In genomic region chr6:138805431-138805830, GRCh38 we compare ENCODE assay signal across 24 cellular contexts. TPM values are rescaled to one million over a fixed set of nuclear protein-coding genes. Genes with fewer than 3 reads are reported as not detected.
DNase-seq lines count a peak whose midpoint lies in the region; ATAC-seq and TF ChIP-seq lines count a peak whose summit lies in the region.
"Had no signal": no experiment of that assay in that cellular context is flagged by ENCODE, and none has a peak within 500 bp of the region (broad histone marks: within the 10 kb centered on the region; RNA-seq: fewer than 3 reads in every experiment).

No MANE protein-coding gene starts in this region.

- peaks cover 4% of the 10 kb centered on the region for H3K4me1 Mint-ChIP-seq in chondrocyte (ENCODE audit: low read depth)
- H3K4me1 Mint-ChIP-seq: activated CD4-positive, alpha-beta T cell treated with anti-CD3 and anti-CD28 coated beads, Interleukin-2, amount 10 ng/mL, durations not matched to agents 24 days and 14 days; CD4-positive, alpha-beta memory T cell had no signal

- ATAC-seq in Right ventricle myocardium superior (ENCODE audit: poor library complexity) = peak; percentile 64
- ATAC-seq: body of pancreas had no signal

- H3K36me3 ChIP-seq in right atrium auricular region (no peaks in the 10 kb centered on the region), transverse colon (no peaks in the 10 kb centered on the region)
- H3K36me3 ChIP-seq: upper lobe of left lung had no signal

- no peak overlapping the region for H3K27ac Mint-ChIP-seq in chondrocyte (ENCODE audit: unreplicated experiment)
- H3K27ac Mint-ChIP-seq: activated CD4-positive, alpha-beta T cell treated with anti-CD3 and anti-CD28 coated beads, Interleukin-2, amount 10 ng/mL, durations not matched to agents 24 days and 14 days; CD4-positive, alpha-beta memory T cell; HFFc6 had no signal

- in situ Hi-C loops in transverse colon (cut with MboI; ENCODE audit: low pct_ligation_motif_present in 1 of 4, low pct_unique_long_range_greater_than_20kb in 1 of 4, low sequenced_read_pairs in 3 of 4) = loop anchor here in 3 of 4 donors (25.0 kb wide), 2 partner anchors 307 to 557 kb away; partner anchors contain the start of gene CITED2 (in 2 of the 3)

- no peak for TF ChIP-seq CTCF in right atrium auricular region (IDR thresholded peaks at IDR 0.05)
- TF ChIP-seq CTCF in fibroblast of the aortic adventitia (IDR thresholded peaks at IDR 0.05; ENCODE audit: insufficient read depth, low read length) = no peak
- TF ChIP-seq CTCF in transverse colon (IDR thresholded peaks at IDR 0.05) = no peak
- no peak for TF ChIP-seq CTCF in chondrocyte (IDR thresholded peaks at IDR 0.05)

- H3K36me3 Mint-ChIP-seq in chondrocyte (ENCODE audit: low read depth) = no peaks in the 10 kb centered on the region
- H3K36me3 Mint-ChIP-seq: CD4-positive, alpha-beta memory T cell had no signal

- WGBS in transverse colon (ENCODE audit: low coverage in 1 of 2), 2 donors = 67 to 71% methylated on average over 1 to 2 of the region's 2 CpGs

- H3K4me1 ChIP-seq in right atrium auricular region (no peaks in the 10 kb centered on the region), transverse colon (no peaks in the 10 kb centered on the region)
- H3K4me1 ChIP-seq: body of pancreas, upper lobe of left lung had no signal

- H3K9me3 ChIP-seq in right atrium auricular region (no peaks in the 10 kb centered on the region), transverse colon (no peaks in the 10 kb centered on the region)
- H3K9me3 ChIP-seq: body of pancreas, upper lobe of left lung had no signal

- no peaks in the 10 kb centered on the region for H3K27me3 Mint-ChIP-seq in chondrocyte (ENCODE audit: low read depth)

- H3K27ac ChIP-seq in right atrium auricular region (no peak overlapping the region), transverse colon (no peak overlapping the region)
- H3K27ac ChIP-seq: body of pancreas, epithelial cell of prostate, upper lobe of left lung had no signal

- TF ChIP-seq POLR2A in transverse colon (IDR thresholded peaks at IDR 0.05) = no peak

- intact Hi-C loops in Right ventricle myocardium superior (cut with DNase I) = no loop called here
- intact Hi-C loops in transverse colon (cut with DNase I; ENCODE audit: low total_unique reads) = no loop called here

- no peak for TF ChIP-seq EP300 in transverse colon (IDR thresholded peaks at IDR 0.05; ENCODE audit: low read depth)

- H3K9me3 Mint-ChIP-seq in chondrocyte (ENCODE audit: low read depth) = peaks cover 4% of the 10 kb centered on the region
- H3K9me3 Mint-ChIP-seq: activated CD4-positive, alpha-beta T cell treated with anti-CD3 and anti-CD28 coated beads, Interleukin-2, amount 10 ng/mL, durations not matched to agents 24 days and 14 days; CD4-positive, alpha-beta memory T cell; HFFc6; neural crest cell had no signal

- H3K4me3 Mint-ChIP-seq in chondrocyte (ENCODE audit: unreplicated experiment) = no peak overlapping the region
- H3K4me3 Mint-ChIP-seq: activated CD4-positive, alpha-beta T cell treated with anti-CD3 and anti-CD28 coated beads, Interleukin-2, amount 10 ng/mL, durations not matched to agents 24 days and 14 days; CD4-positive, alpha-beta memory T cell; HFFc6; neural crest cell had no signal

- H3K27me3 ChIP-seq in right atrium auricular region (no peaks in the 10 kb centered on the region), transverse colon (no peaks in the 10 kb centered on the region)
- H3K27me3 ChIP-seq: body of pancreas, upper lobe of left lung had no signal

- H3K4me3 ChIP-seq in right atrium auricular region = no peak overlapping the region
- H3K4me3 ChIP-seq in fibroblast of the aortic adventitia (ENCODE audit: low read depth, low read length) = no peak overlapping the region
- H3K4me3 ChIP-seq in transverse colon = no peak overlapping the region
- H3K4me3 ChIP-seq: body of pancreas, upper lobe of left lung had no signal

- DNase-seq in Right ventricle myocardium superior (no peak), right atrium auricular region (ENCODE audit: low spot score) (no peak), NCI-H69 (lab: John Stamatoyannopoulos, UW) (peak; percentile 79), fibroblast of the aortic adventitia (ENCODE audit: low read depth) (peak; percentile 41), transverse colon (no peak), chondrocyte (ENCODE audit: low spot score) (no peak)
- DNase-seq in activated naive CD4-positive, alpha-beta T cell treated with anti-CD3 and anti-CD28 coated beads, Interleukin-2, amount 50 U/mL, for 16 hours = no peak
- no peak for DNase-seq in stimulated activated CD4-positive, alpha-beta T cell treated with anti-CD3 and anti-CD28 coated beads, Interleukin-2, amount 100 ng/mL, for 48 hours
- DNase-seq: activated CD4-positive, alpha-beta T cell treated with anti-CD3 and anti-CD28 coated beads, Interleukin-2, amount 10 ng/mL, durations not matched to agents 24 days and 14 days; activated CD8-positive, alpha-beta memory T cell treated with anti-CD3 and anti-CD28 coated beads, Interleukin-2, amount 50 U/mL, for 48 hours; activated naive CD4-positive, alpha-beta T cell; body of pancreas; CD4-positive, alpha-beta memory T cell; HFFc6; kidney glomerular epithelial cell; NCI-H1694 treated with DMSO at 0.1 percent for 48 hours; NCI-H526; OCI-M1; stimulated activated naive CD4-positive, alpha-beta T cell treated with Interleukin-2 at 50 U/mL for 16 hours; upper lobe of left lung had no signal

RNA-seq across cellular contexts. Expression of gene ECT2L, which starts 9.5 kb away (rescaled TPM):
- total RNA-seq in Right ventricle myocardium superior = 0.70 TPM
- total RNA-seq in right atrium auricular region = 1 to 10 TPM; 1.1 to 3.5 TPM
- under 0.01 and 3.3 TPM in 2 replicates for total RNA-seq in fibroblast of the aortic adventitia (ENCODE audit: low replicate concordance)
- total RNA-seq in transverse colon = under 1 TPM in 1 of 4 donors, not detected in 3; 0.16 TPM
- total RNA-seq in chondrocyte = not detected in 3 replicates
- total RNA-seq: A172; activated CD4-positive, alpha-beta T cell treated with anti-CD3 and anti-CD28 coated beads, Interleukin-2, amount 10 ng/mL, durations not matched to agents 24 days and 14 days; body of pancreas; CD4-positive, alpha-beta memory T cell; HFFc6; MCF 10A; neural crest cell had no signal

RNA-seq across cellular contexts. Expression of gene CCDC28A, which starts 31.9 kb away (rescaled TPM):
- total RNA-seq in Right ventricle myocardium superior (6.8 TPM), right atrium auricular region (10 to 100 TPM in 1 of 2 donors, 1 to 10 TPM in 1; 8.7 to 11.0 TPM), fibroblast of the aortic adventitia (ENCODE audit: low replicate concordance) (8.9 and 11.7 TPM in 2 replicates), transverse colon (10 to 100 TPM; 12.0 to 31.4 (median 19.6) TPM), chondrocyte (6.2 to 7.1 TPM (median 6.4 TPM) in 3 replicates)

Comparison
In these comparisons a context has a peak if more than half of its experiments do, and no peak if none do; other contexts are left out.
1. DNase-seq: peak in NCI-H69 (single experiment) and fibroblast of the aortic adventitia (single experiment); none in Right ventricle myocardium superior (single experiment), right atrium auricular region (single experiment), transverse colon (single experiment), activated naive CD4-positive, alpha-beta T cell treated with anti-CD3 and anti-CD28 coated beads, Interleukin-2, amount 50 U/mL, for 16 hours (single experiment), stimulated activated CD4-positive, alpha-beta T cell treated with anti-CD3 and anti-CD28 coated beads, Interleukin-2, amount 100 ng/mL, for 48 hours (0 of 2) and chondrocyte (single experiment).